ENCODE assay signal across 14 cellular contexts in genomic region chr4:140719022-140719421, GRCh38. TPM values are rescaled to one million over a fixed set of nuclear protein-coding genes. Genes with fewer than 3 reads are reported as not detected.
DNase-seq lines count a peak whose midpoint lies in the region; ATAC-seq and TF ChIP-seq lines count a peak whose summit lies in the region.
"Had no signal": no experiment of that assay in that cellular context is flagged by ENCODE, and none has a peak within 500 bp of the region (broad histone marks: within the 10 kb centered on the region; RNA-seq: fewer than 3 reads in every experiment).

No MANE protein-coding gene starts in this region.

- H3K9me3 Mint-ChIP-seq in stimulated activated memory B cell treated with anti-CD40 and anti-IgM and Interleukin-4, amounts not matched to agents 10 μg/mL and 1 μg/mL and 100 μg/mL, for 72 hours, result no peaks in the 10 kb centered on the region
- H3K9me3 Mint-ChIP-seq: activated naive CD8-positive, alpha-beta T cell treated with anti-CD3 and anti-CD28 coated beads, Interleukin-2, amount 10 ng/mL, durations not matched to agents 7 days and 5 days; T-helper 2 cell treated with Interferon-gamma antibody and Interleukin-4, amounts not matched to agents 5 μg/mL and 100 μg/mL, for 36 hours had no signal

- H2AFZ ChIP-seq in fibroblast of lung (ENCODE audit: low read length), result no peak overlapping the region

- H3K36me3 ChIP-seq in fibroblast of lung (ENCODE audit: control insufficient read depth, insufficient read depth, low read length) (no peaks in the 10 kb centered on the region), WERI-Rb-1 (no peaks in the 10 kb centered on the region; the same call in 1 of the 2 replicates)

- no peaks in the 10 kb centered on the region for H3K9me3 ChIP-seq in fibroblast of lung (ENCODE audit: control insufficient read depth, insufficient read depth, low read depth, low read length)
- no peaks in the 10 kb centered on the region for H3K9me3 ChIP-seq in WERI-Rb-1 (ENCODE audit: severe bottlenecking)

- TF ChIP-seq CTCF in fibroblast of lung (conservative IDR thresholded peaks at IDR 0.05 in 1 of 2, IDR thresholded peaks at IDR 0.05 in 1 of 2; ENCODE audit: low read depth in 1 of 2, low read length in 2 of 2) (no peak), WERI-Rb-1 (IDR thresholded peaks at IDR 0.05; ENCODE audit: low read depth, low read length) (no peak)

- no peak overlapping the region for H3K4me2 ChIP-seq in fibroblast of lung (ENCODE audit: extremely low read depth, insufficient read depth, low read length)

- DNase-seq in NK-92 treated with Interleukin-12 subunit alpha and Interleukin-12 subunit beta, amount 100 ng/mL, for 24 hours (lab: John Stamatoyannopoulos, UW), result peak; percentile 2
- no peak for DNase-seq in NK-92 (lab: John Stamatoyannopoulos, UW; ENCODE audit: unreplicated experiment)
- peak; percentile 28 for DNase-seq in RPMI7951 (ENCODE audit: low read depth)
- DNase-seq in fibroblast of lung (ENCODE audit: low read depth in 2 of 2), result peak; percentile 40 to 74
- no peak for DNase-seq in WERI-Rb-1
- no peak for DNase-seq in head of caudate nucleus
- no peak for DNase-seq in stimulated activated CD4-positive, alpha-beta T cell treated with anti-CD3 and anti-CD28 coated beads, Interleukin-4, amount 100 ng/mL, for 1 hour
- DNase-seq: activated naive CD8-positive, alpha-beta T cell treated with anti-CD3 and anti-CD28 coated beads, Interleukin-2, amount 10 ng/mL, durations not matched to agents 7 days and 5 days; DND-41; NCI-H187; small intestine had no signal

- H3K27me3 ChIP-seq in fibroblast of lung (ENCODE audit: control insufficient read depth, insufficient read depth, low read length) (no peaks in the 10 kb centered on the region), WERI-Rb-1 (ENCODE audit: insufficient read depth, low read depth, severe bottlenecking) (no peaks in the 10 kb centered on the region)

- ATAC-seq in stimulated activated memory B cell treated with anti-CD40 and anti-IgM and Interleukin-4, amounts not matched to agents 10 μg/mL and 1 μg/mL and 100 μg/mL, for 72 hours, result no peak

- peak overlapping the region; percentile 93 for H3K27ac Mint-ChIP-seq in stimulated activated memory B cell treated with anti-CD40 and anti-IgM and Interleukin-4, amounts not matched to agents 10 μg/mL and 1 μg/mL and 100 μg/mL, for 72 hours
- H3K27ac Mint-ChIP-seq: activated naive CD8-positive, alpha-beta T cell treated with anti-CD3 and anti-CD28 coated beads, Interleukin-2, amount 10 ng/mL, durations not matched to agents 7 days and 5 days; T-helper 2 cell treated with Interferon-gamma antibody and Interleukin-4, amounts not matched to agents 5 μg/mL and 100 μg/mL, for 36 hours had no signal

- H3K27ac ChIP-seq in fibroblast of lung (ENCODE audit: insufficient read depth, low read length) (no peak overlapping the region), WERI-Rb-1 (no peak overlapping the region)
- H3K27ac ChIP-seq: 22Rv1 had no signal

- intact Hi-C loops in head of caudate nucleus (cut with DNase I), result no loop called here

- no peaks in the 10 kb centered on the region for H3K27me3 Mint-ChIP-seq in stimulated activated memory B cell treated with anti-CD40 and anti-IgM and Interleukin-4, amounts not matched to agents 10 μg/mL and 1 μg/mL and 100 μg/mL, for 72 hours

- H3K4me1 Mint-ChIP-seq in stimulated activated memory B cell treated with anti-CD40 and anti-IgM and Interleukin-4, amounts not matched to agents 10 μg/mL and 1 μg/mL and 100 μg/mL, for 72 hours, result peaks cover 85% of the 10 kb centered on the region

- peaks cover 6% of the 10 kb centered on the region for H3K36me3 Mint-ChIP-seq in stimulated activated memory B cell treated with anti-CD40 and anti-IgM and Interleukin-4, amounts not matched to agents 10 μg/mL and 1 μg/mL and 100 μg/mL, for 72 hours
- H3K36me3 Mint-ChIP-seq: activated naive CD8-positive, alpha-beta T cell treated with anti-CD3 and anti-CD28 coated beads, Interleukin-2, amount 10 ng/mL, durations not matched to agents 7 days and 5 days had no signal

- H4K20me1 ChIP-seq in fibroblast of lung (ENCODE audit: control insufficient read depth, extremely low read depth, insufficient read depth, low read length), result no peaks in the 10 kb centered on the region

- no peak overlapping the region for H3K4me3 ChIP-seq in fibroblast of lung (replicated peaks in 1 of 4; ENCODE audit: control extremely low read depth in 1 of 4, insufficient read depth in 1 of 4, low read depth in 3 of 4, low read length in 4 of 4)
- no peak overlapping the region for H3K4me3 ChIP-seq in WERI-Rb-1 (ENCODE audit: low read depth, low read length)

- H3K9ac ChIP-seq in fibroblast of lung (ENCODE audit: insufficient read depth, low read length), result no peak overlapping the region

- H3K79me2 ChIP-seq in fibroblast of lung (ENCODE audit: control insufficient read depth, insufficient read depth, low read length), result no peaks in the 10 kb centered on the region

- H3K4me1 ChIP-seq in fibroblast of lung (ENCODE audit: control insufficient read depth, extremely low read depth, insufficient read depth, low read length), result peaks cover 2% of the 10 kb centered on the region

- H3K4me3 Mint-ChIP-seq in stimulated activated memory B cell treated with anti-CD40 and anti-IgM and Interleukin-4, amounts not matched to agents 10 μg/mL and 1 μg/mL and 100 μg/mL, for 72 hours, result peak overlapping the region; percentile 27
- H3K4me3 Mint-ChIP-seq: activated naive CD8-positive, alpha-beta T cell treated with anti-CD3 and anti-CD28 coated beads, Interleukin-2, amount 10 ng/mL, durations not matched to agents 7 days and 5 days; T-helper 2 cell treated with Interferon-gamma antibody and Interleukin-4, amounts not matched to agents 5 μg/mL and 100 μg/mL, for 36 hours had no signal

RNA-seq across cellular contexts. Expression of gene TBC1D9, which starts 37.2 kb away (rescaled TPM):
- total RNA-seq in RPMI7951 (2014; rRNA removed; shearing (Covaris generic)), result 7.2 and 9.9 TPM in 2 replicates
- total RNA-seq in fibroblast of lung, result 25.4 and 36.3 TPM in 2 replicates
- polyA plus RNA-seq in fibroblast of lung, result 17.3 and 18.6 TPM in 2 replicates
- polyA plus RNA-seq in fibroblast of lung (2012), result 13.2 and 14.7 TPM in 2 replicates
- 20.5 and 40.4 TPM in 2 replicates for polyA minus RNA-seq in fibroblast of lung (ENCODE audit: low replicate concordance)

Comparison
In these comparisons a context has a peak if more than half of its experiments do, and no peak if none do; other contexts are left out.
1. DNase-seq: peak in NK-92 treated with Interleukin-12 subunit alpha and Interleukin-12 subunit beta, amount 100 ng/mL, for 24 hours (single experiment), RPMI7951 (single experiment) and fibroblast of lung (2 of 2); none in NK-92 (single experiment), WERI-Rb-1 (single experiment), head of caudate nucleus (0 of 42) and stimulated activated CD4-positive, alpha-beta T cell treated with anti-CD3 and anti-CD28 coated beads, Interleukin-4, amount 100 ng/mL, for 1 hour (single experiment).